ENCODE assay signal across 8 cellular contexts in the genomic region with DNA sequence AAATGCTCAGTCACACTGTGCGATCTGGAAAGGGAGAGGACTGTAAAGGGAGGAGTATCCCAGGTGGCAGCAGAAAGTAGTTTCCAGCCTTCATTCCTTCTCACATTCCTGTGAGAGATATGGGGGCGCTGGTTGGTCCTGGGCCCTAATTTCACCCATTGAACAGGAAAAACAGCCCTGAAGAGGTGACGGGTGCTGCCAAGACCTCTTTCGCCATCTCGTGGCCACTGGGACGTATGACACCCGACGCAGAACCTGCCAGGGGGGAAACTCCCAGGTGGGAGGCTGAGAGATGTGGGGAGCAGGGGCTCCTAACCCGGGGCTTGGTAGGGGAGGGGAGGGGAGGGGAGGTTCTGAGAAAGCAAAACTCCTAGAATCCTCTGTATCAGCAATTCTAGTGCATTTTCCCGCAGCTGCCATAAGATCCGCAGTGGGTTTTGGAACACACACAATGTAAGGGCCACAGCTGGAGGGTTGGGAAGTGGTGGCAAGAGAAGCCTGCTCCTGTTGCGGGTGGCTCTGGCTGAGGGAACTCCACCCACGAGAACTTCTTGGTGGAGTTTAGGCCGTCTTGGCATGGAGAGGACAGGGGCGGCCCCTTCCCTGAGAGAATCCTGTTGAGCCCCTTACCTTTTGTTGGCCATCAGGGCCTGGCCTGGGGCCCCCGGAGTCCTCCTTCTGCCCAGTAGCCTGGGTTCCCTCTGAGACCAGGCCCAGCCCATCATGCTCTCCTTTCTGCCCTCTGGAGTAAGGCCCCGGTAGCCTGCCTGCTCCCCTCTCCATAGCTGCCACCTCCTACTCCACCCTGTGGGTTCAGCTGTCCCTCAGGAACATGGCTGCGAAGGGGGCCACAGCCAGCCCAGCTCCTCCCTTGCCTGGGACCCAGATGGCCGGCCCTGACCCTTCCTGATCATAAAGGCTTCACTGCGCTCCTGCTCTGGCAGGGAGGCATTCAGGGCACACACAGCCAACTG.
DNase-seq lines count a peak whose midpoint lies in the region; ATAC-seq and TF ChIP-seq lines count a peak whose summit lies in the region.

No MANE protein-coding gene starts in this region.

- TF ChIP-seq CTCF in AG10803 (conservative IDR thresholded peaks at IDR 0.05; ENCODE audit: low read length), result peak; percentile 53
- TF ChIP-seq CTCF in GM13977 (IDR thresholded peaks at IDR 0.05; ENCODE audit: extremely low read depth, insufficient read depth, missing control alignments), result peak; percentile 85
- TF ChIP-seq CTCF in right atrium auricular region (IDR thresholded peaks at IDR 0.05), result peak; percentile 64 to 80
- peak in 9 of 11 experiments; percentile 16 to 75 (median 48) for TF ChIP-seq CTCF in spleen (IDR thresholded peaks at IDR 0.05 in 8 of 11, conservative IDR thresholded peaks at IDR 0.05 in 3 of 11)

- intact Hi-C loops in spleen (cut with DNase I; ENCODE audit: low total_unique reads), result loop anchor here (5.0 kb wide), 1 partner anchor 164 kb away; no protein-coding TSS in a partner anchor

- H3K4me1 ChIP-seq in right atrium auricular region (no peaks in the 10 kb centered on the region), spleen (no peaks in the 10 kb centered on the region)

- H3K27ac ChIP-seq in right atrium auricular region (no peak overlapping the region), spleen (no peak overlapping the region)

- no peaks in the 10 kb centered on the region for H3K36me3 ChIP-seq in right atrium auricular region
- H3K36me3 ChIP-seq in spleen, result no peaks in the 10 kb centered on the region

- H3K9me3 ChIP-seq in right atrium auricular region (no peaks in the 10 kb centered on the region), spleen (no peaks in the 10 kb centered on the region)

- 34 to 48% (median 42%) methylated on average over 15 to 20 of the region's 20 CpGs for WGBS in spleen, 5 donors

- in situ Hi-C loops in GM13977 (cut with MboI; ENCODE audit: low pct_unique_long_range_greater_than_20kb, low sequenced_read_pairs, unreplicated experiment), result loop anchor here (25.0 kb wide), 1 partner anchor 691 kb away; no protein-coding TSS in a partner anchor

- H3K27me3 ChIP-seq in right atrium auricular region (no peaks in the 10 kb centered on the region), spleen (replicated peaks in 1 of 7) (peaks cover 0 to 11% (median 0%) of the 10 kb centered on the region in 7 donors)

- no peaks in the 10 kb centered on the region for H3K4me1 Mint-ChIP-seq in activated T-cell treated with anti-CD3 and anti-CD28 coated beads, Interleukin-2, amount 50 U/mL, for 72 hours (ENCODE audit: low read depth)

- H3K27me3 Mint-ChIP-seq in activated T-cell treated with anti-CD3 and anti-CD28 coated beads, Interleukin-2, amount 50 U/mL, for 72 hours (ENCODE audit: low read depth), result peaks cover 29% of the 10 kb centered on the region

- no peak overlapping the region for H3K27ac Mint-ChIP-seq in activated T-cell treated with anti-CD3 and anti-CD28 coated beads, Interleukin-2, amount 50 U/mL, for 72 hours

- H3K36me3 Mint-ChIP-seq in activated T-cell treated with anti-CD3 and anti-CD28 coated beads, Interleukin-2, amount 50 U/mL, for 72 hours (ENCODE audit: insufficient read depth in 2 of 2), result no peaks in the 10 kb centered on the region

- H3K4me3 Mint-ChIP-seq in activated T-cell treated with anti-CD3 and anti-CD28 coated beads, Interleukin-2, amount 50 U/mL, for 72 hours, result no peak overlapping the region

- DNase-seq in AG10803 (ENCODE audit: low read depth) (peak; percentile 5), GM13977 (ENCODE audit: low spot score) (peak; percentile 66), NOMO-1 (lab: John Stamatoyannopoulos, UW; ENCODE audit: unreplicated experiment in 2 of 2) (peak; percentile 21 to 37), right atrium auricular region (ENCODE audit: low spot score) (no peak), spleen (peak; percentile 79)
- peak; percentile 39 to 55 for DNase-seq in activated T-cell treated with anti-CD3 and anti-CD28 coated beads, Interleukin-2, amount 50 U/mL, for 72 hours

- H3K9me3 Mint-ChIP-seq in activated T-cell treated with anti-CD3 and anti-CD28 coated beads, Interleukin-2, amount 50 U/mL, for 72 hours, result no peaks in the 10 kb centered on the region

- TF ChIP-seq POLR2A in spleen (IDR thresholded peaks at IDR 0.05), result no peak

- H3K4me3 ChIP-seq in AG10803 (ENCODE audit: low read length) (no peak overlapping the region), right atrium auricular region (no peak overlapping the region), spleen (no peak overlapping the region)

- peak; percentile 80 for ATAC-seq in HG02870 (IDR thresholded peaks at IDR 0.05; ENCODE audit: unreplicated experiment)
- peak; percentile 53 to 64 for ATAC-seq in activated T-cell treated with anti-CD3 and anti-CD28 coated beads, Interleukin-2, amount 50 U/mL, for 72 hours (replicated peaks in 1 of 2)
- no peak for ATAC-seq in GM19452 (IDR thresholded peaks at IDR 0.05; ENCODE audit: unreplicated experiment)
